8 cellular contexts compared by ENCODE assay signal in genomic region chr6:148747493-148748160, GRCh38. TPM values are rescaled to one million over a fixed set of nuclear protein-coding genes. Genes with fewer than 3 reads are reported as not detected.
DNase-seq lines count a peak whose midpoint lies in the region; ATAC-seq and TF ChIP-seq lines count a peak whose summit lies in the region.

No MANE protein-coding gene starts in this region.

- no peaks in the 10 kb centered on the region for H3K36me3 Mint-ChIP-seq in activated naive CD4-positive, alpha-beta T cell treated with anti-CD3 and anti-CD28 coated beads, Interleukin-2, amount 10 ng/mL, durations not matched to agents 7 days and 5 days

- WGBS in heart left ventricle, 4 donors, result 0 to 3% (median 1%) methylated on average over 7 to 66 of the region's 66 CpGs

- no TSS peak for BruUV-seq in Panc1 (replicated peaks; lab: Mats Ljungman, UMichigan)

- CTCF ChIA-PET in Panc1 (lab: Charles Lee), result no interaction called here
- CTCF ChIA-PET in activated naive CD4-positive, alpha-beta T cell treated with anti-CD3 and anti-CD28 coated beads, Interleukin-2, amount 10 ng/mL, durations not matched to agents 7 days and 5 days (lab: Charles Lee), result interaction anchor here (1.0 to 2.5 kb wide), 2 partner anchors 10 to 33 kb away, joined by 4 to 11 read pairs; no protein-coding TSS in a partner anchor

- peaks cover 82% of the 10 kb centered on the region for H3K27me3 Mint-ChIP-seq in activated naive CD4-positive, alpha-beta T cell treated with anti-CD3 and anti-CD28 coated beads, Interleukin-2, amount 10 ng/mL, durations not matched to agents 7 days and 5 days

- H3K4me3 Mint-ChIP-seq in activated naive CD4-positive, alpha-beta T cell treated with anti-CD3 and anti-CD28 coated beads, Interleukin-2, amount 10 ng/mL, durations not matched to agents 7 days and 5 days, result peak overlapping the region; percentile 59

- no peak for TF ChIP-seq POLR2A in heart left ventricle (IDR thresholded peaks at IDR 0.05)

- DNase-seq in EL (peak; percentile 52), HFF-Myc (ENCODE audit: extremely low read depth, low read depth) (no peak), Panc1 (ENCODE audit: low read depth, low spot score) (no peak), heart left ventricle (peak; percentile 29 to 66 (median 36)), posterior cingulate gyrus (peak in 8 of 10 donors; percentile 22 to 88 (median 36)), Ammon's horn (ENCODE audit: low spot score) (no peak)
- DNase-seq in activated naive CD4-positive, alpha-beta T cell treated with anti-CD3 and anti-CD28 coated beads, Interleukin-2, amount 10 ng/mL, durations not matched to agents 7 days and 5 days, result peak; percentile 55
- DNase-seq in NK-92 treated with Interleukin-12 subunit alpha and Interleukin-12 subunit beta, amount 100 ng/mL, for 24 hours (lab: John Stamatoyannopoulos, UW), result no peak

- no peaks in the 10 kb centered on the region for H3K9me3 Mint-ChIP-seq in activated naive CD4-positive, alpha-beta T cell treated with anti-CD3 and anti-CD28 coated beads, Interleukin-2, amount 10 ng/mL, durations not matched to agents 7 days and 5 days

- TF ChIP-seq CTCF in HFF-Myc (IDR thresholded peaks at IDR 0.05; ENCODE audit: low read depth, low read length, missing control alignments) (no peak), Panc1 (IDR thresholded peaks at IDR 0.05) (no peak; the same call in 1 of the 2 replicates), heart left ventricle (IDR thresholded peaks at IDR 0.05) (no peak)

- H3K4me1 Mint-ChIP-seq in activated naive CD4-positive, alpha-beta T cell treated with anti-CD3 and anti-CD28 coated beads, Interleukin-2, amount 10 ng/mL, durations not matched to agents 7 days and 5 days, result peaks cover 23% of the 10 kb centered on the region

- ATAC-seq in Panc1 (peak; percentile 65), heart left ventricle (peak in 3 of 4 donors; percentile 25 to 44 (median 41))

- in situ Hi-C loops in Panc1 (cut with HindIII; ENCODE audit: low pct_unique_long_range_greater_than_20kb, low sequenced_read_pairs), result no loop called here

- H3K9me3 ChIP-seq in Panc1 (ENCODE audit: control insufficient read depth, insufficient read depth, low read depth, low read length), result no peaks in the 10 kb centered on the region
- H3K9me3 ChIP-seq in heart left ventricle, result no peaks in the 10 kb centered on the region

- peaks cover 5% of the 10 kb centered on the region for H3K4me1 ChIP-seq in Panc1 (ENCODE audit: control insufficient read depth, insufficient read depth, low read length)
- peaks cover 0 to 24% (median 8%) of the 10 kb centered on the region in 12 donors for H3K4me1 ChIP-seq in heart left ventricle

- intact Hi-C loops in Panc1 (cut with micrococcal nuclease; ENCODE audit: unreplicated experiment) (loop anchor here (10.0 kb wide), 1 partner anchor 197 kb away; no protein-coding TSS in a partner anchor), heart left ventricle (cut with DNase I) (loop anchor here in 8 of 10 donors (1.0 to 10.0 kb wide), 7 partner anchors 127 to 201 kb away; no protein-coding TSS in a partner anchor), posterior cingulate gyrus (cut with DNase I) (loop anchor here (5.0 kb wide), 2 partner anchors 170 to 200 kb away; no protein-coding TSS in a partner anchor)

- no peak overlapping the region for H3K27ac Mint-ChIP-seq in activated naive CD4-positive, alpha-beta T cell treated with anti-CD3 and anti-CD28 coated beads, Interleukin-2, amount 10 ng/mL, durations not matched to agents 7 days and 5 days

- H3K27me3 ChIP-seq in Panc1 (ENCODE audit: control insufficient read depth, insufficient read depth, low read length), result peaks cover 45% of the 10 kb centered on the region
- peaks cover 0 to 17% (median 0%) of the 10 kb centered on the region in 9 donors for H3K27me3 ChIP-seq in heart left ventricle

- no peaks in the 10 kb centered on the region for H3K36me3 ChIP-seq in Panc1 (ENCODE audit: control insufficient read depth, insufficient read depth, low read length)
- no peaks in the 10 kb centered on the region for H3K36me3 ChIP-seq in heart left ventricle

- H3K27ac ChIP-seq in Panc1 (ENCODE audit: low read length) (no peak overlapping the region), heart left ventricle (peak overlapping the region in 11 of 12 donors; percentile 23 to 87 (median 81))

- H3K4me3 ChIP-seq in HFF-Myc (replicated peaks; ENCODE audit: low read depth, low read length) (peak overlapping the region; percentile 72), Panc1 (ENCODE audit: low read depth in 2 of 2, low read length in 2 of 2) (peak overlapping the region; percentile 46 to 64), heart left ventricle (peak overlapping the region; percentile 51 to 91 (median 74))

- POLR2A ChIA-PET in Panc1 (lab: Charles Lee), result no interaction called here

RNA-seq across cellular contexts. Expression of gene UST, which starts 0.8 kb away (rescaled TPM):
- total RNA-seq in Panc1 (2021; ENCODE audit: unreplicated experiment), result 0.15 TPM
- polyA plus RNA-seq in Panc1 (2012; ENCODE audit: insufficient read length), result not detected
- total RNA-seq in heart left ventricle, result 1 to 10 TPM; 1.5 to 4.5 (median 2.7) TPM
- 1 to 10 TPM; 1.1 to 5.8 TPM for polyA plus RNA-seq in heart left ventricle

Comparison
In these comparisons a context has a peak if more than half of its experiments do, and no peak if none do; other contexts are left out.
1. DNase-seq: peak in EL (single experiment), activated naive CD4-positive, alpha-beta T cell treated with anti-CD3 and anti-CD28 coated beads, Interleukin-2, amount 10 ng/mL, durations not matched to agents 7 days and 5 days (single experiment), heart left ventricle (5 of 5) and posterior cingulate gyrus (8 of 10); none in HFF-Myc (single experiment), Panc1 (single experiment), NK-92 treated with Interleukin-12 subunit alpha and Interleukin-12 subunit beta, amount 100 ng/mL, for 24 hours (single experiment) and Ammon's horn (single experiment).
2. Peak in every context shown above with its lines, with median percentiles within 50 percentile points of each other: H3K4me3 ChIP-seq.